Comparison of ENCODE assay signal across 17 cellular contexts in the genomic region with DNA sequence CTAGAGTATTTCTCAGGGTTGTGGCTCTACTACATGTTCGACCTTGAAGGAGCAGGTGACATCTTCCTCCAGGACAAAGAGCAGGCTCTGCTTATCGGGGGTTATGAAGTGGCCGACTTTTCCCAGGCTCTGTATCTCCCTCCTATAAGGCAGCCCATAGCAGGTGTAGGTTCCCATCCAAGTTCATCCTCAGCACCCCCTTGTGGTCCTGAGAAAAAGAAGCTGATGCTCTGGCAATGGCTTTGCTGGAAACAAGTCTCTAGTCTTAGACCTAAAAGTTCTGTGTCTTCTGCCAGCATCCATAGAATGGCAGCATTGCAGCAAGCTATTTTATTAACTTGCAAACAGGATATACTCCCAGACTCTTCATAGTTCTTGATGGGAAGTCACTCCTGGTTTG.
DNase-seq lines count a peak whose midpoint lies in the region; ATAC-seq and TF ChIP-seq lines count a peak whose summit lies in the region.
"Had no signal": no experiment of that assay in that cellular context is flagged by ENCODE, and none has a peak within 500 bp of the region (broad histone marks: within the 10 kb centered on the region; RNA-seq: fewer than 3 reads in every experiment).

No MANE protein-coding gene starts in this region.

- H2BK5ac ChIP-seq in neuronal stem cell (ENCODE audit: low read length), result no peak overlapping the region

- no peak for ATAC-seq in HG02852 (IDR thresholded peaks at IDR 0.05; ENCODE audit: unreplicated experiment)
- ATAC-seq: activated CD8-positive, alpha-beta memory T cell treated with anti-CD3 and anti-CD28 coated beads, Interleukin-2, amount 10 ng/mL, durations not matched to agents 7 days and 5 days; effector memory CD8-positive, alpha-beta T cell; gastrocnemius medialis had no signal

- no peaks in the 10 kb centered on the region for H3K27me3 ChIP-seq in endodermal cell (ENCODE audit: control insufficient read depth, insufficient read depth, low read length, poor library complexity, severe bottlenecking)
- H3K27me3 ChIP-seq in neuronal stem cell (ENCODE audit: control insufficient read depth in 3 of 3, insufficient read depth in 3 of 3, low read depth in 1 of 3, low read length in 3 of 3), result no peaks in the 10 kb centered on the region
- H3K27me3 ChIP-seq: gastrocnemius medialis had no signal

- H2AFZ ChIP-seq in neuronal stem cell (ENCODE audit: low read length), result no peak overlapping the region

- no peak overlapping the region for H3K4me2 ChIP-seq in neuronal stem cell (ENCODE audit: insufficient read depth, low read length, poor library complexity, severe bottlenecking)

- H3K36me3 ChIP-seq in endodermal cell (ENCODE audit: control insufficient read depth, insufficient read depth, low read length) (no peaks in the 10 kb centered on the region), neuronal stem cell (replicated peaks in 1 of 2; ENCODE audit: control insufficient read depth in 2 of 2, insufficient read depth in 2 of 2, low read length in 2 of 2) (no peaks in the 10 kb centered on the region)
- H3K36me3 ChIP-seq: breast epithelium, gastrocnemius medialis had no signal

- H3K4ac ChIP-seq in neuronal stem cell (ENCODE audit: low read length), result no peak overlapping the region

- no peaks in the 10 kb centered on the region for H3K4me1 Mint-ChIP-seq in endodermal cell
- H3K4me1 Mint-ChIP-seq: activated CD8-positive, alpha-beta memory T cell treated with anti-CD3 and anti-CD28 coated beads, Interleukin-2, amount 10 ng/mL, durations not matched to agents 7 days and 5 days; activated naive CD4-positive, alpha-beta T cell treated with anti-CD3 and anti-CD28 coated beads, Interleukin-2, amount 50 U/mL, for 24 hours had no signal

- H2BK15ac ChIP-seq in neuronal stem cell (ENCODE audit: low read length), result no peak overlapping the region

- H3K9me3 Mint-ChIP-seq in endodermal cell, result peaks cover 14% of the 10 kb centered on the region
- H3K9me3 Mint-ChIP-seq: activated naive CD4-positive, alpha-beta T cell treated with anti-CD3 and anti-CD28 coated beads, Interleukin-2, amount 50 U/mL, for 24 hours; effector memory CD8-positive, alpha-beta T cell had no signal

- no peaks in the 10 kb centered on the region for H3K9me3 ChIP-seq in endodermal cell (ENCODE audit: control insufficient read depth, low read length)
- no peaks in the 10 kb centered on the region for H3K9me3 ChIP-seq in neuronal stem cell (replicated peaks in 1 of 2; ENCODE audit: control insufficient read depth in 2 of 2, insufficient read depth in 1 of 2, low read depth in 1 of 2, low read length in 2 of 2)
- H3K9me3 ChIP-seq: breast epithelium, Caco-2, gastrocnemius medialis had no signal

- DNase-seq in stimulated activated CD4-positive, alpha-beta T cell treated with anti-CD3 and anti-CD28 coated beads, Interleukin-4, amount 100 ng/mL, for 24 hours, result peak; percentile 3
- no peak for DNase-seq in stimulated activated CD4-positive, alpha-beta T cell treated with anti-CD3 and anti-CD28 coated beads, Interleukin-15, amount 100 ng/mL, for 24 hours
- peak; percentile 5 for DNase-seq in NCI-H748 treated with DMSO at 0.1 percent for 48 hours (lab: John Stamatoyannopoulos, UW)
- peak; percentile 71 for DNase-seq in endodermal cell
- no peak for DNase-seq in NCI-H1694 treated with DMSO at 0.1 percent for 48 hours (lab: John Stamatoyannopoulos, UW)
- no peak for DNase-seq in ecto neural progenitor cell (ENCODE audit: low spot score)
- DNase-seq in neuronal stem cell (ENCODE audit: low spot score), result no peak
- DNase-seq: activated CD8-positive, alpha-beta memory T cell treated with anti-CD3 and anti-CD28 coated beads, Interleukin-2, amount 10 ng/mL, durations not matched to agents 7 days and 5 days; effector memory CD8-positive, alpha-beta T cell; gastrocnemius medialis; NCI-H1105 treated with DMSO at 0.1 percent for 48 hours; NCI-H774 had no signal

- H2BK120ac ChIP-seq in neuronal stem cell (ENCODE audit: low read depth, low read length), result no peak overlapping the region

- H3K27me3 Mint-ChIP-seq in endodermal cell (ENCODE audit: insufficient read depth), result no peaks in the 10 kb centered on the region
- H3K27me3 Mint-ChIP-seq: activated CD8-positive, alpha-beta memory T cell treated with anti-CD3 and anti-CD28 coated beads, Interleukin-2, amount 10 ng/mL, durations not matched to agents 7 days and 5 days; effector memory CD8-positive, alpha-beta T cell had no signal

- H3K27ac ChIP-seq in endodermal cell (ENCODE audit: low read depth, low read length), result no peak overlapping the region
- H3K27ac ChIP-seq in neuronal stem cell (replicated peaks; ENCODE audit: low read length), result no peak overlapping the region
- H3K27ac ChIP-seq: breast epithelium, gastrocnemius medialis, SK-N-MC had no signal

- WGBS in endodermal cell (ENCODE audit: insufficient coverage in 1 of 2, insufficient read length in 1 of 2), 2 experiments, result 89% methylated on average over 3 of the region's 3 CpGs; no CpG with 5 or more reads in 1 of the 2 experiments
- WGBS in neuronal stem cell (ENCODE audit: extremely low coverage in 2 of 2, insufficient read length in 2 of 2, insufficient replicate concordance in 1 of 2), 2 donors, result no CpG with 5 or more reads among the region's 3 CpGs

- H3K79me1 ChIP-seq in neuronal stem cell (ENCODE audit: low read depth, low read length), result no peaks in the 10 kb centered on the region

- H4K91ac ChIP-seq in neuronal stem cell (ENCODE audit: low read depth, low read length, poor library complexity), result no peak overlapping the region

- no peak overlapping the region for H3K4me3 Mint-ChIP-seq in endodermal cell
- H3K4me3 Mint-ChIP-seq: activated CD8-positive, alpha-beta memory T cell treated with anti-CD3 and anti-CD28 coated beads, Interleukin-2, amount 10 ng/mL, durations not matched to agents 7 days and 5 days; activated naive CD4-positive, alpha-beta T cell treated with anti-CD3 and anti-CD28 coated beads, Interleukin-2, amount 50 U/mL, for 24 hours; effector memory CD8-positive, alpha-beta T cell had no signal

- H3K36me3 Mint-ChIP-seq in endodermal cell (ENCODE audit: low read depth), result peaks cover 7% of the 10 kb centered on the region
- H3K36me3 Mint-ChIP-seq: activated CD8-positive, alpha-beta memory T cell treated with anti-CD3 and anti-CD28 coated beads, Interleukin-2, amount 10 ng/mL, durations not matched to agents 7 days and 5 days; activated naive CD4-positive, alpha-beta T cell treated with anti-CD3 and anti-CD28 coated beads, Interleukin-2, amount 50 U/mL, for 24 hours had no signal

- no peak overlapping the region for H4K8ac ChIP-seq in neuronal stem cell (ENCODE audit: low read depth, low read length)

- no peak overlapping the region for H3K4me3 ChIP-seq in endodermal cell (ENCODE audit: low read length)
- H3K4me3 ChIP-seq in neuronal stem cell (ENCODE audit: low read length in 2 of 2), result no peak overlapping the region
- H3K4me3 ChIP-seq: breast epithelium, gastrocnemius medialis, SK-N-MC had no signal

- H3K9ac ChIP-seq in endodermal cell (ENCODE audit: extremely low read depth, low read length, poor library complexity, severe bottlenecking) (no peak overlapping the region), neuronal stem cell (ENCODE audit: low read depth, low read length, poor library complexity) (no peak overlapping the region)

- H3K18ac ChIP-seq in neuronal stem cell (ENCODE audit: low read length), result no peak overlapping the region

- H3K14ac ChIP-seq in neuronal stem cell (ENCODE audit: low read length), result no peak overlapping the region

- no peaks in the 10 kb centered on the region for H3K4me1 ChIP-seq in endodermal cell (ENCODE audit: control insufficient read depth, insufficient read depth, low read length)
- H3K4me1 ChIP-seq in neuronal stem cell (ENCODE audit: control insufficient read depth in 2 of 2, insufficient read depth in 1 of 2, low read depth in 1 of 2, low read length in 2 of 2), result no peaks in the 10 kb centered on the region
- H3K4me1 ChIP-seq: breast epithelium, Caco-2, gastrocnemius medialis had no signal

- no peak overlapping the region for H2BK12ac ChIP-seq in neuronal stem cell (ENCODE audit: low read length)

- TF ChIP-seq CTCF in endodermal cell (conservative IDR thresholded peaks at IDR 0.05), result peak; percentile 78

- H2AK5ac ChIP-seq in neuronal stem cell (ENCODE audit: low read depth, low read length), result no peak overlapping the region

- no peak overlapping the region for H3K27ac Mint-ChIP-seq in endodermal cell
- H3K27ac Mint-ChIP-seq: activated CD8-positive, alpha-beta memory T cell treated with anti-CD3 and anti-CD28 coated beads, Interleukin-2, amount 10 ng/mL, durations not matched to agents 7 days and 5 days; activated naive CD4-positive, alpha-beta T cell treated with anti-CD3 and anti-CD28 coated beads, Interleukin-2, amount 50 U/mL, for 24 hours; effector memory CD8-positive, alpha-beta T cell had no signal

- H3K23ac ChIP-seq in neuronal stem cell (ENCODE audit: low read depth, low read length, poor library complexity), result no peak overlapping the region

Comparison
In these comparisons a context has a peak if more than half of its experiments do, and no peak if none do; other contexts are left out.
1. DNase-seq: peak in stimulated activated CD4-positive, alpha-beta T cell treated with anti-CD3 and anti-CD28 coated beads, Interleukin-4, amount 100 ng/mL, for 24 hours (single experiment), NCI-H748 treated with DMSO at 0.1 percent for 48 hours (single experiment) and endodermal cell (single experiment); none in stimulated activated CD4-positive, alpha-beta T cell treated with anti-CD3 and anti-CD28 coated beads, Interleukin-15, amount 100 ng/mL, for 24 hours (single experiment), NCI-H1694 treated with DMSO at 0.1 percent for 48 hours (single experiment), ecto neural progenitor cell (single experiment) and neuronal stem cell (single experiment).